13 cellular contexts compared by ENCODE assay signal in genomic region chr19:18972301-18972831, GRCh38. TPM values are rescaled to one million over a fixed set of nuclear protein-coding genes. Genes with fewer than 3 reads are reported as not detected.
DNase-seq lines count a peak whose midpoint lies in the region; ATAC-seq and TF ChIP-seq lines count a peak whose summit lies in the region.
"Had no signal": no experiment of that assay in that cellular context is flagged by ENCODE, and none has a peak within 500 bp of the region (broad histone marks: within the 10 kb centered on the region; RNA-seq: fewer than 3 reads in every experiment).

No MANE protein-coding gene starts in this region.

- no peak for ATAC-seq in GM18867 (IDR thresholded peaks at IDR 0.05; ENCODE audit: unreplicated experiment)
- ATAC-seq in GM19397 (IDR thresholded peaks at IDR 0.05; ENCODE audit: unreplicated experiment) = no peak
- ATAC-seq in T-helper 17 cell = no peak
- ATAC-seq: stimulated activated naive CD8-positive, alpha-beta T cell treated with anti-CD3 and anti-CD28 coated beads, Interleukin-15, Interleukin-2, amounts not matched to agents 100 U/mL and 50 U/mL, for 24 hours had no signal

- TF ChIP-seq CTCF in AG10803 (conservative IDR thresholded peaks at IDR 0.05; ENCODE audit: low read length) (no peak), nephron progenitor cell (IDR thresholded peaks at IDR 0.05) (no peak)

- H3K4me3 Mint-ChIP-seq in T-helper 17 cell (no peak overlapping the region), nephron progenitor cell (no peak overlapping the region)
- H3K4me3 Mint-ChIP-seq: activated naive CD8-positive, alpha-beta T cell; B cell had no signal

- H3K36me3 Mint-ChIP-seq in T-helper 17 cell (ENCODE audit: low read depth) (no peaks in the 10 kb centered on the region), nephron progenitor cell (ENCODE audit: low read depth) (no peaks in the 10 kb centered on the region)
- H3K36me3 Mint-ChIP-seq: activated naive CD8-positive, alpha-beta T cell had no signal

- no peak overlapping the region for H3K27ac Mint-ChIP-seq in T-helper 17 cell
- no peak overlapping the region for H3K27ac Mint-ChIP-seq in nephron progenitor cell
- H3K27ac Mint-ChIP-seq: activated naive CD8-positive, alpha-beta T cell; B cell; IgD-negative memory B cell had no signal

- no peaks in the 10 kb centered on the region for H3K9me3 ChIP-seq in T-helper 17 cell (ENCODE audit: control insufficient read depth, low read length, poor library complexity, severe bottlenecking)

- H3K4me3 ChIP-seq in AG10803 (ENCODE audit: low read length) = no peak overlapping the region

- DNase-seq in AG10803 (ENCODE audit: low read depth) = peak; percentile 24
- peak; percentile 97 for DNase-seq in NOMO-1 treated with DMSO at 0.1 percent for 48 hours (lab: John Stamatoyannopoulos, UW; ENCODE audit: unreplicated experiment)
- DNase-seq in dermis blood vessel endothelial cell = peak; percentile 58
- DNase-seq in lung microvascular endothelial cell (ENCODE audit: low read depth in 2 of 2) = peak; percentile 48 to 74
- DNase-seq in T-helper 17 cell = no peak
- no peak for DNase-seq in nephron progenitor cell
- DNase-seq: mesendoderm; stimulated activated naive CD8-positive, alpha-beta T cell treated with anti-CD3 and anti-CD28 coated beads, Interleukin-15, Interleukin-2, amounts not matched to agents 100 U/mL and 50 U/mL, for 24 hours had no signal

- H3K9me3 Mint-ChIP-seq in nephron progenitor cell = peaks cover 4% of the 10 kb centered on the region

- H3K4me1 Mint-ChIP-seq in T-helper 17 cell (peaks cover 2% of the 10 kb centered on the region), nephron progenitor cell (peaks cover 7% of the 10 kb centered on the region)
- H3K4me1 Mint-ChIP-seq: B cell, IgD-negative memory B cell had no signal

- H3K27me3 Mint-ChIP-seq in T-helper 17 cell (peaks cover 14% of the 10 kb centered on the region), nephron progenitor cell (ENCODE audit: low read depth, poor library complexity) (no peaks in the 10 kb centered on the region)

RNA-seq across cellular contexts. Expression of gene HOMER3, which starts 31.3 kb away (rescaled TPM):
- total RNA-seq in dermis blood vessel endothelial cell (128 and 272 TPM in 2 replicates), lung microvascular endothelial cell (124 and 279 TPM in 2 replicates), T-helper 17 cell (1 to 10 TPM; 3.3 to 4.7 TPM)

RNA-seq across cellular contexts. Expression of gene DDX49, which starts 52.9 kb away (rescaled TPM):
- 57.9 and 63.5 TPM in 2 replicates for total RNA-seq in dermis blood vessel endothelial cell
- total RNA-seq in lung microvascular endothelial cell = 38.6 and 40.3 TPM in 2 replicates
- total RNA-seq in T-helper 17 cell = 10 to 100 TPM; 45.2 to 49.1 TPM

RNA-seq across cellular contexts. Expression of gene COPE, which starts 53.2 kb away (rescaled TPM):
- total RNA-seq in dermis blood vessel endothelial cell (215 TPM in 2 replicates), lung microvascular endothelial cell (145 and 149 TPM in 2 replicates), T-helper 17 cell (100 to 1,000 TPM; 166 to 185 TPM)

Comparison
In these comparisons a context has a peak if more than half of its experiments do, and no peak if none do; other contexts are left out.
1. DNase-seq: peak in AG10803 (single experiment), NOMO-1 treated with DMSO at 0.1 percent for 48 hours (single experiment), dermis blood vessel endothelial cell (single experiment) and lung microvascular endothelial cell (2 of 2); none in T-helper 17 cell (0 of 3) and nephron progenitor cell (single experiment).
2. RNA of gene HOMER3, which starts 31.3 kb away (total RNA-seq): 124 to 279 TPM in lung microvascular endothelial cell and 128 to 272 TPM in dermis blood vessel endothelial cell; 3.3 to 4.7 TPM in T-helper 17 cell; every median in the first group is over 10 times any median in the second.